In the genomic region with DNA sequence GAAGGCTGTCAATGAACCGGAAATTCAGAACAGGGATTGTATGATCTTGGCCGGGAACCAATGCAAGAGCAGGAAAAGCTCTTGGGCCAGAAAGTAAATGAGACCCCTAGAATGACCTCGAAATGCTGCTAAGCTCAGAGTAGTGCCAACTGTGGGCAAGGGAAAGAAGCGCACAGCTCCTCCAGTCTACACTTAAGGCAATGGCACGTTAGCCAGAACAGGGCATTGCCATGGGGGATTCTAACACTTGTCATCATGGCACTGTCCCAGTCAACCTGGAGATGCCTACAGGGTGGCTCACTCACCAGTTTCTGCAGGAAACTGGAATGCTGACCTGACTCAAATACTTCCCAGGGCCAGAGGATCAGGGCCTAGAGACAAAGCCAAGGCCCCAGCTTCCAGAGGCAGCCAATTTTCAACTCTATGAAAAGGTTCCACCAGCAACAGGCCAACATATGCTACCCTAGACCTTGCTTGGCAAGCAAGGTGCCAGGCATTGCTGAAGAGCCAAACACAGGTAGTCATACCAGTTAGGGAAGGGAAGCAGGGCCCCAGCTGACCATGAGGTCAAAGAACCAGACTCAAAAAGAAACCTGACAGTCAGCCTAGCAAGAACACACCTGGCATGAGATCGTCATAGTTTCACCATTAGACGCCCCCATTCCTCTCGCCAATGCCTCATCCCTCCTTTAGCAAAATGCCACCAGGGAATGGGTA, we compare ENCODE assay signal across 8 cellular contexts. TPM values are rescaled to one million over a fixed set of nuclear protein-coding genes. Genes with fewer than 3 reads are reported as not detected.
DNase-seq lines count a peak whose midpoint lies in the region; ATAC-seq and TF ChIP-seq lines count a peak whose summit lies in the region.

No MANE protein-coding gene starts in this region.

- no peak overlapping the region for H3K4me3 Mint-ChIP-seq in activated CD4-positive, alpha-beta T cell treated with anti-CD3 and anti-CD28 coated beads, Interleukin-2, amount 10 ng/mL, durations not matched to agents 24 days and 14 days

- no peak overlapping the region for H3K4me3 ChIP-seq in mucosa of descending colon

- H3K9me3 ChIP-seq in mucosa of descending colon = no peaks in the 10 kb centered on the region

- H3K4me1 Mint-ChIP-seq in activated CD4-positive, alpha-beta T cell treated with anti-CD3 and anti-CD28 coated beads, Interleukin-2, amount 10 ng/mL, durations not matched to agents 24 days and 14 days = peaks cover 25% of the 10 kb centered on the region

- no peaks in the 10 kb centered on the region for H3K27me3 Mint-ChIP-seq in activated CD4-positive, alpha-beta T cell treated with anti-CD3 and anti-CD28 coated beads, Interleukin-2, amount 10 ng/mL, durations not matched to agents 24 days and 14 days

- H3K27ac Mint-ChIP-seq in activated CD4-positive, alpha-beta T cell treated with anti-CD3 and anti-CD28 coated beads, Interleukin-2, amount 10 ng/mL, durations not matched to agents 24 days and 14 days = peak overlapping the region; percentile 65

- DNase-seq in activated CD4-positive, alpha-beta T cell treated with anti-CD3 and anti-CD28 coated beads, Interleukin-2, amount 10 ng/mL, durations not matched to agents 24 days and 14 days = no peak
- DNase-seq in activated CD4-positive, alpha-beta T cell treated with anti-CD3 and anti-CD28 coated beads for 1 hour = no peak
- DNase-seq in dermis microvascular lymphatic vessel endothelial cell (ENCODE audit: low read depth in 2 of 2) = peak; percentile 83 to 87
- DNase-seq in stimulated activated naive CD8-positive, alpha-beta T cell treated with anti-CD3 and anti-CD28 coated beads, Interleukin-15, Interleukin-2, amounts not matched to agents 100 U/mL and 50 U/mL, for 24 hours = peak; percentile 19
- DNase-seq in mucosa of descending colon = no peak
- DNase-seq in cerebellum (ENCODE audit: low spot score) = no peak
- no peak for DNase-seq in UCSD-AML1 (lab: John Stamatoyannopoulos, UW; ENCODE audit: unreplicated experiment)

- H3K4me1 ChIP-seq in mucosa of descending colon (ENCODE audit: low read depth) = no peaks in the 10 kb centered on the region

- no peak for TF ChIP-seq CTCF in mucosa of descending colon (IDR thresholded peaks at IDR 0.05)

- H3K36me3 ChIP-seq in mucosa of descending colon (ENCODE audit: low read depth) = no peaks in the 10 kb centered on the region

- intact Hi-C loops in activated CD4-positive, alpha-beta T cell treated with anti-CD3 and anti-CD28 coated beads, Interleukin-2, amount 10 ng/mL, durations not matched to agents 24 days and 14 days (cut with micrococcal nuclease) = no loop called here
- intact Hi-C loops in mucosa of descending colon (cut with DNase I, micrococcal nuclease) = no loop called here

- H3K36me3 Mint-ChIP-seq in activated CD4-positive, alpha-beta T cell treated with anti-CD3 and anti-CD28 coated beads, Interleukin-2, amount 10 ng/mL, durations not matched to agents 24 days and 14 days (ENCODE audit: low read depth) = peaks cover 33% of the 10 kb centered on the region

- peaks cover 4% of the 10 kb centered on the region for H3K9me3 Mint-ChIP-seq in activated CD4-positive, alpha-beta T cell treated with anti-CD3 and anti-CD28 coated beads, Interleukin-2, amount 10 ng/mL, durations not matched to agents 24 days and 14 days

- ATAC-seq in HG03060 (IDR thresholded peaks at IDR 0.05; ENCODE audit: low read depth, unreplicated experiment) = peak; percentile 33
- peak; percentile 58 for ATAC-seq in stimulated activated naive CD8-positive, alpha-beta T cell treated with anti-CD3 and anti-CD28 coated beads, Interleukin-15, Interleukin-2, amounts not matched to agents 100 U/mL and 50 U/mL, for 24 hours
- no peak for ATAC-seq in mucosa of descending colon

RNA-seq across cellular contexts. Expression of gene ARHGAP17, which starts 34.9 kb away (rescaled TPM):
- total RNA-seq in activated CD4-positive, alpha-beta T cell treated with anti-CD3 and anti-CD28 coated beads, Interleukin-2, amount 10 ng/mL, durations not matched to agents 24 days and 14 days = 74.0 and 74.9 TPM in 2 replicates
- total RNA-seq in dermis microvascular lymphatic vessel endothelial cell = 31.8 and 57.5 TPM in 2 replicates
- total RNA-seq in mucosa of descending colon = 100 to 1,000 TPM in 2 of 3 donors, 10 to 100 TPM in 1; 95.4 to 145 (median 111) TPM
- 38.8 TPM for total RNA-seq in cerebellum

Comparison
In these comparisons a context has a peak if more than half of its experiments do, and no peak if none do; other contexts are left out.
1. DNase-seq: peak in dermis microvascular lymphatic vessel endothelial cell (2 of 2) and stimulated activated naive CD8-positive, alpha-beta T cell treated with anti-CD3 and anti-CD28 coated beads, Interleukin-15, Interleukin-2, amounts not matched to agents 100 U/mL and 50 U/mL, for 24 hours (single experiment); none in activated CD4-positive, alpha-beta T cell treated with anti-CD3 and anti-CD28 coated beads, Interleukin-2, amount 10 ng/mL, durations not matched to agents 24 days and 14 days (single experiment), activated CD4-positive, alpha-beta T cell treated with anti-CD3 and anti-CD28 coated beads for 1 hour (single experiment), mucosa of descending colon (0 of 3), cerebellum (single experiment) and UCSD-AML1 (single experiment).